14 cellular contexts compared by ENCODE assay signal in the genomic region with DNA sequence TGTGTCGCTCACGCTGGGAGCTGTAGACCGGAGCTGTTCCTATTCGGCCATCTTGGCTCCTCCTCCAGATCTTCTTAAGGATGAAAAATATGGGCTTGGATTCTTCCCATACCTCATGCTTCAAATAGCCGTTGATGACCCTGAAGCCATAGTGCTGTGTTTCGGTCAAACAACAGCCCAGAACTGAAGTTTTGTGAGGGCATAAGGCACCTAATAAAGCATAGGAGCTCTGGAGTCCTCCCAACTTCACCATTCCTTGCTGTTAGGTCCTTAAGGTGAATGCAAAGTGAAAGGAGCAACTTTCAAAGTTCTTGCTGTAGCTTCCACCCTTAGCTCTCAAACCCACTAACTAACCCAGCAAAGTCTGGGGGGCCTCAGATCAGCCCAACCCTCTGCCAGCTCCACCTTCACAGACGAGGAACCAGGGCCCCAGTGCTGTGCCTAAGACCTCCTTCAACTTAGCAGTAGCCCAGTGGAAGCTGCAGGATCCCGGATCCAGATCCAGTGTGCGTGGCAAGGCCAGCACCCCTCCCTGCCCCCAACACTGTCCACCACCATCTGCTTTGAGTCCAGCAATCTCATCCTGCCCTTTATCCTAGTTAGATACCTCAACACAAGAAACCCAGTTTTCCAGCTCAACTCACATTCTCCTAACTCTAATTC. TPM values are rescaled to one million over a fixed set of nuclear protein-coding genes. Genes with fewer than 3 reads are reported as not detected.
"Had no signal": no experiment of that assay in that cellular context is flagged by ENCODE, and none has a peak within 500 bp of the region (broad histone marks: within the 10 kb centered on the region; RNA-seq: fewer than 3 reads in every experiment).

A gene with protein sequence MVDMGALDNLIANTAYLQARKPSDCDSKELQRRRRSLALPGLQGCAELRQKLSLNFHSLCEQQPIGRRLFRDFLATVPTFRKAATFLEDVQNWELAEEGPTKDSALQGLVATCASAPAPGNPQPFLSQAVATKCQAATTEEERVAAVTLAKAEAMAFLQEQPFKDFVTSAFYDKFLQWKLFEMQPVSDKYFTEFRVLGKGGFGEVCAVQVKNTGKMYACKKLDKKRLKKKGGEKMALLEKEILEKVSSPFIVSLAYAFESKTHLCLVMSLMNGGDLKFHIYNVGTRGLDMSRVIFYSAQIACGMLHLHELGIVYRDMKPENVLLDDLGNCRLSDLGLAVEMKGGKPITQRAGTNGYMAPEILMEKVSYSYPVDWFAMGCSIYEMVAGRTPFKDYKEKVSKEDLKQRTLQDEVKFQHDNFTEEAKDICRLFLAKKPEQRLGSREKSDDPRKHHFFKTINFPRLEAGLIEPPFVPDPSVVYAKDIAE (N-terminal part only) (plus strand): TSS at position 321 of the 663 bp plus-strand sequence. CDS start 14,877 bp downstream, outside the sequence.

- DNase-seq: activated CD4-positive, alpha-beta T cell treated with anti-CD3 and anti-CD28 coated beads, Interleukin-2, amount 50 U/mL, for 48 hours; activated effector memory CD4-positive, alpha-beta T cell treated with anti-CD3 and anti-CD28 coated beads, Interleukin-2, amount 50 U/mL, for 16 hours; activated T-cell treated with anti-CD3 and anti-CD28 coated beads, Interleukin-2, amount 50 U/mL, for 4 hours; brain microvascular endothelial cell; dermis blood vessel endothelial cell; left lung; retina; stomach; T-helper 2 cell had no signal

- H3K4me3 ChIP-seq: left lung, skin epidermis, stomach, thoracic aorta had no signal

- ATAC-seq: activated T-cell treated with anti-CD3 and anti-CD28 coated beads, Interleukin-2, amount 50 U/mL, for 4 hours; left lung had no signal

- H3K36me3 ChIP-seq: brain microvascular endothelial cell, left lung, stomach, thoracic aorta had no signal

- FAIRE-seq: islet of Langerhans, TTC549 had no signal

- H3K4me1 ChIP-seq: stomach had no signal

- H3K9me3 ChIP-seq: left lung, stomach, thoracic aorta had no signal

- H3K27me3 ChIP-seq: brain microvascular endothelial cell, left lung, stomach had no signal

- H3K27ac ChIP-seq: brain microvascular endothelial cell, left lung, stomach, thoracic aorta had no signal

RNA-seq across cellular contexts. Expression of the gene that starts here (rescaled TPM):
- total RNA-seq: activated T-cell treated with anti-CD3 and anti-CD28 coated beads, Interleukin-2, amount 50 U/mL, for 4 hours; dermis blood vessel endothelial cell; left lung; thoracic aorta; ureter had no signal
